ENCODE assay signal across 1 cellular context in genomic region chr5:179253730-179254129, GRCh38.
TF ChIP-seq lines count a peak whose summit lies in the region.

No MANE protein-coding gene starts in this region.

TF ChIP-seq in H1, 55 proteins besides CTCF, POLR2A, EP300 and RAD21 (continued from another document):
- TF ChIP-seq SIX5 (IDR thresholded peaks at IDR 0.05; ENCODE audit: low read depth, low read length) (no peak), CBX8 (IDR thresholded peaks at IDR 0.05; ENCODE audit: borderline replicate concordance, low read depth, low read length) (no peak), MAFK (IDR thresholded peaks at IDR 0.05; ENCODE audit: low read depth, low read length) (no peak), HDAC2 (IDR thresholded peaks at IDR 0.05; ENCODE audit: borderline replicate concordance in 1 of 2, low read depth in 2 of 2, low read length in 2 of 2) (no peak), CBX5 (IDR thresholded peaks at IDR 0.05; ENCODE audit: low read depth, low read length) (no peak), SUZ12 (IDR thresholded peaks at IDR 0.05; ENCODE audit: low read length) (no peak)
- TF ChIP-seq, protein P1, sequence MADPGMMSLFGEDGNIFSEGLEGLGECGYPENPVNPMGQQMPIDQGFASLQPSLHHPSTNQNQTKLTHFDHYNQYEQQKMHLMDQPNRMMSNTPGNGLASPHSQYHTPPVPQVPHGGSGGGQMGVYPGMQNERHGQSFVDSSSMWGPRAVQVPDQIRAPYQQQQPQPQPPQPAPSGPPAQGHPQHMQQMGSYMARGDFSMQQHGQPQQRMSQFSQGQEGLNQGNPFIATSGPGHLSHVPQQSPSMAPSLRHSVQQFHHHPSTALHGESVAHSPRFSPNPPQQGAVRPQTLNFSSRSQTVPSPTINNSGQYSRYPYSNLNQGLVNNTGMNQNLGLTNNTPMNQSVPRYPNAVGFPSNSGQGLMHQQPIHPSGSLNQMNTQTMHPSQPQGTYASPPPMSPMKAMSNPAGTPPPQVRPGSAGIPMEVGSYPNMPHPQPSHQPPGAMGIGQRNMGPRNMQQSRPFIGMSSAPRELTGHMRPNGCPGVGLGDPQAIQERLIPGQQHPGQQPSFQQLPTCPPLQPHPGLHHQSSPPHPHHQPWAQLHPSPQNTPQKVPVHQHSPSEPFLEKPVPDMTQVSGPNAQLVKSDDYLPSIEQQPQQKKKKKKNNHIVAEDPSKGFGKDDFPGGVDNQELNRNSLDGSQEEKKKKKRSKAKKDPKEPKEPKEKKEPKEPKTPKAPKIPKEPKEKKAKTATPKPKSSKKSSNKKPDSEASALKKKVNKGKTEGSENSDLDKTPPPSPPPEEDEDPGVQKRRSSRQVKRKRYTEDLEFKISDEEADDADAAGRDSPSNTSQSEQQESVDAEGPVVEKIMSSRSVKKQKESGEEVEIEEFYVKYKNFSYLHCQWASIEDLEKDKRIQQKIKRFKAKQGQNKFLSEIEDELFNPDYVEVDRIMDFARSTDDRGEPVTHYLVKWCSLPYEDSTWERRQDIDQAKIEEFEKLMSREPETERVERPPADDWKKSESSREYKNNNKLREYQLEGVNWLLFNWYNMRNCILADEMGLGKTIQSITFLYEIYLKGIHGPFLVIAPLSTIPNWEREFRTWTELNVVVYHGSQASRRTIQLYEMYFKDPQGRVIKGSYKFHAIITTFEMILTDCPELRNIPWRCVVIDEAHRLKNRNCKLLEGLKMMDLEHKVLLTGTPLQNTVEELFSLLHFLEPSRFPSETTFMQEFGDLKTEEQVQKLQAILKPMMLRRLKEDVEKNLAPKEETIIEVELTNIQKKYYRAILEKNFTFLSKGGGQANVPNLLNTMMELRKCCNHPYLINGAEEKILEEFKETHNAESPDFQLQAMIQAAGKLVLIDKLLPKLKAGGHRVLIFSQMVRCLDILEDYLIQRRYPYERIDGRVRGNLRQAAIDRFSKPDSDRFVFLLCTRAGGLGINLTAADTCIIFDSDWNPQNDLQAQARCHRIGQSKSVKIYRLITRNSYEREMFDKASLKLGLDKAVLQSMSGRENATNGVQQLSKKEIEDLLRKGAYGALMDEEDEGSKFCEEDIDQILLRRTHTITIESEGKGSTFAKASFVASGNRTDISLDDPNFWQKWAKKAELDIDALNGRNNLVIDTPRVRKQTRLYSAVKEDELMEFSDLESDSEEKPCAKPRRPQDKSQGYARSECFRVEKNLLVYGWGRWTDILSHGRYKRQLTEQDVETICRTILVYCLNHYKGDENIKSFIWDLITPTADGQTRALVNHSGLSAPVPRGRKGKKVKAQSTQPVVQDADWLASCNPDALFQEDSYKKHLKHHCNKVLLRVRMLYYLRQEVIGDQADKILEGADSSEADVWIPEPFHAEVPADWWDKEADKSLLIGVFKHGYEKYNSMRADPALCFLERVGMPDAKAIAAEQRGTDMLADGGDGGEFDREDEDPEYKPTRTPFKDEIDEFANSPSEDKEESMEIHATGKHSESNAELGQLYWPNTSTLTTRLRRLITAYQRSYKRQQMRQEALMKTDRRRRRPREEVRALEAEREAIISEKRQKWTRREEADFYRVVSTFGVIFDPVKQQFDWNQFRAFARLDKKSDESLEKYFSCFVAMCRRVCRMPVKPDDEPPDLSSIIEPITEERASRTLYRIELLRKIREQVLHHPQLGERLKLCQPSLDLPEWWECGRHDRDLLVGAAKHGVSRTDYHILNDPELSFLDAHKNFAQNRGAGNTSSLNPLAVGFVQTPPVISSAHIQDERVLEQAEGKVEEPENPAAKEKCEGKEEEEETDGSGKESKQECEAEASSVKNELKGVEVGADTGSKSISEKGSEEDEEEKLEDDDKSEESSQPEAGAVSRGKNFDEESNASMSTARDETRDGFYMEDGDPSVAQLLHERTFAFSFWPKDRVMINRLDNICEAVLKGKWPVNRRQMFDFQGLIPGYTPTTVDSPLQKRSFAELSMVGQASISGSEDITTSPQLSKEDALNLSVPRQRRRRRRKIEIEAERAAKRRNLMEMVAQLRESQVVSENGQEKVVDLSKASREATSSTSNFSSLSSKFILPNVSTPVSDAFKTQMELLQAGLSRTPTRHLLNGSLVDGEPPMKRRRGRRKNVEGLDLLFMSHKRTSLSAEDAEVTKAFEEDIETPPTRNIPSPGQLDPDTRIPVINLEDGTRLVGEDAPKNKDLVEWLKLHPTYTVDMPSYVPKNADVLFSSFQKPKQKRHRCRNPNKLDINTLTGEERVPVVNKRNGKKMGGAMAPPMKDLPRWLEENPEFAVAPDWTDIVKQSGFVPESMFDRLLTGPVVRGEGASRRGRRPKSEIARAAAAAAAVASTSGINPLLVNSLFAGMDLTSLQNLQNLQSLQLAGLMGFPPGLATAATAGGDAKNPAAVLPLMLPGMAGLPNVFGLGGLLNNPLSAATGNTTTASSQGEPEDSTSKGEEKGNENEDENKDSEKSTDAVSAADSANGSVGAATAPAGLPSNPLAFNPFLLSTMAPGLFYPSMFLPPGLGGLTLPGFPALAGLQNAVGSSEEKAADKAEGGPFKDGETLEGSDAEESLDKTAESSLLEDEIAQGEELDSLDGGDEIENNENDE (IDR thresholded peaks at IDR 0.05; ENCODE audit: insufficient replicate concordance, low read length), result no peak
